Comparison of ENCODE assay signal across 10 cellular contexts in genomic region chr10:119817991-119818888, GRCh38. TPM values are rescaled to one million over a fixed set of nuclear protein-coding genes. Genes with fewer than 3 reads are reported as not detected.
DNase-seq lines count a peak whose midpoint lies in the region; ATAC-seq and TF ChIP-seq lines count a peak whose summit lies in the region.
"Had no signal": no experiment of that assay in that cellular context is flagged by ENCODE, and none has a peak within 500 bp of the region (broad histone marks: within the 10 kb centered on the region; RNA-seq: fewer than 3 reads in every experiment).

No MANE protein-coding gene starts in this region.

- CTCF ChIA-PET in Caco-2 (lab: Charles Lee) = no interaction called here

- no peaks in the 10 kb centered on the region for H3K9me3 Mint-ChIP-seq in activated T-cell treated with anti-CD3 and anti-CD28 coated beads, Interleukin-2, amount 50 U/mL, for 24 hours
- H3K9me3 Mint-ChIP-seq in type B pancreatic cell (no peaks in the 10 kb centered on the region), Caco-2 (ENCODE audit: unreplicated experiment) (no peaks in the 10 kb centered on the region)
- H3K9me3 Mint-ChIP-seq: activated naive CD8-positive, alpha-beta T cell treated with anti-CD3 and anti-CD28 coated beads, Interleukin-2, amount 10 ng/mL, durations not matched to agents 7 days and 5 days; CD4-positive, CD25-positive, alpha-beta regulatory T cell had no signal

- BruUV-seq in Caco-2 (replicated peaks; lab: Mats Ljungman, UMichigan) = no TSS peak

- no peak overlapping the region for H3K4me3 Mint-ChIP-seq in activated T-cell treated with anti-CD3 and anti-CD28 coated beads, Interleukin-2, amount 50 U/mL, for 24 hours
- peak overlapping the region; percentile 95 for H3K4me3 Mint-ChIP-seq in type B pancreatic cell
- H3K4me3 Mint-ChIP-seq in Caco-2 (ENCODE audit: unreplicated experiment) = no peak overlapping the region
- H3K4me3 Mint-ChIP-seq: activated naive CD8-positive, alpha-beta T cell treated with anti-CD3 and anti-CD28 coated beads, Interleukin-2, amount 10 ng/mL, durations not matched to agents 7 days and 5 days had no signal

- H3K27ac Mint-ChIP-seq in activated T-cell treated with anti-CD3 and anti-CD28 coated beads, Interleukin-2, amount 50 U/mL, for 24 hours = no peak overlapping the region
- H3K27ac Mint-ChIP-seq in type B pancreatic cell (peak overlapping the region; percentile 88), Caco-2 (ENCODE audit: unreplicated experiment) (no peak overlapping the region)
- H3K27ac Mint-ChIP-seq: activated naive CD8-positive, alpha-beta T cell treated with anti-CD3 and anti-CD28 coated beads, Interleukin-2, amount 10 ng/mL, durations not matched to agents 7 days and 5 days; CD4-positive, CD25-positive, alpha-beta regulatory T cell had no signal

- TF ChIP-seq CTCF in lower lobe of right lung (IDR thresholded peaks at IDR 0.05) (no peak), type B pancreatic cell (conservative IDR thresholded peaks at IDR 0.05) (peak; percentile 66), Caco-2 (IDR thresholded peaks at IDR 0.05; ENCODE audit: insufficient read depth in 1 of 2, low read depth in 1 of 2, low read length in 1 of 2, severe bottlenecking in 1 of 2, unreplicated experiment in 1 of 2) (no peak)

- intact Hi-C loops in lower lobe of right lung (cut with DNase I) (no loop called here), Caco-2 (cut with micrococcal nuclease; ENCODE audit: unreplicated experiment) (no loop called here)

- H3K4me1 ChIP-seq in lower lobe of right lung (no peaks in the 10 kb centered on the region), Caco-2 (no peaks in the 10 kb centered on the region)

- no peaks in the 10 kb centered on the region for H3K27me3 Mint-ChIP-seq in activated T-cell treated with anti-CD3 and anti-CD28 coated beads, Interleukin-2, amount 50 U/mL, for 24 hours
- no peaks in the 10 kb centered on the region for H3K27me3 Mint-ChIP-seq in type B pancreatic cell
- no peaks in the 10 kb centered on the region for H3K27me3 Mint-ChIP-seq in Caco-2 (ENCODE audit: insufficient read depth, unreplicated experiment)
- H3K27me3 Mint-ChIP-seq: activated naive CD8-positive, alpha-beta T cell treated with anti-CD3 and anti-CD28 coated beads, Interleukin-2, amount 10 ng/mL, durations not matched to agents 7 days and 5 days; CD4-positive, CD25-positive, alpha-beta regulatory T cell had no signal

- peak; percentile 62 to 69 for ATAC-seq in lower lobe of right lung
- ATAC-seq in HG03045 (IDR thresholded peaks at IDR 0.05; ENCODE audit: unreplicated experiment) = no peak

- H3K27me3 ChIP-seq in lower lobe of right lung (ENCODE audit: low read depth) (no peaks in the 10 kb centered on the region), Caco-2 (replicated peaks; ENCODE audit: control insufficient read depth, insufficient read depth, low read length) (no peaks in the 10 kb centered on the region)

- no peaks in the 10 kb centered on the region for H3K9me3 ChIP-seq in lower lobe of right lung
- no peaks in the 10 kb centered on the region for H3K9me3 ChIP-seq in Caco-2

- H3K4me1 Mint-ChIP-seq in activated T-cell treated with anti-CD3 and anti-CD28 coated beads, Interleukin-2, amount 50 U/mL, for 24 hours (ENCODE audit: low read depth) = peaks cover 5% of the 10 kb centered on the region
- H3K4me1 Mint-ChIP-seq in type B pancreatic cell (ENCODE audit: unreplicated experiment) (peaks cover 6% of the 10 kb centered on the region), Caco-2 (ENCODE audit: low read depth, unreplicated experiment) (no peaks in the 10 kb centered on the region)

- H3K36me3 ChIP-seq in lower lobe of right lung (peaks cover 27% of the 10 kb centered on the region), Caco-2 (ENCODE audit: control insufficient read depth, insufficient read depth, low read length) (no peaks in the 10 kb centered on the region)

- no peak overlapping the region for H3K27ac ChIP-seq in lower lobe of right lung

- peak overlapping the region; percentile 41 for H3K4me3 ChIP-seq in lower lobe of right lung
- H3K4me3 ChIP-seq in Caco-2 (ENCODE audit: low read depth, low read length) = no peak overlapping the region

- H3K36me3 Mint-ChIP-seq in activated T-cell treated with anti-CD3 and anti-CD28 coated beads, Interleukin-2, amount 50 U/mL, for 24 hours (ENCODE audit: low read depth) = peaks cover 59% of the 10 kb centered on the region
- peaks cover 5% of the 10 kb centered on the region for H3K36me3 Mint-ChIP-seq in type B pancreatic cell
- H3K36me3 Mint-ChIP-seq in Caco-2 (ENCODE audit: insufficient read depth, unreplicated experiment) = peaks cover 20% of the 10 kb centered on the region

- DNase-seq in activated T-cell treated with anti-CD3 and anti-CD28 coated beads, Interleukin-2, amount 50 U/mL, for 24 hours = peak; percentile 45
- no peak for DNase-seq in activated T-cell treated with anti-CD3 and anti-CD28 coated beads, Interleukin-2, amount 50 U/mL, for 48 hours
- peak; percentile 86 to 88 for DNase-seq in erythroblast (lab: John Stamatoyannopoulos, UW)
- peak; percentile 67 for DNase-seq in lower lobe of right lung
- DNase-seq in type B pancreatic cell (ENCODE audit: extremely low spot score, unreplicated experiment) = peak; percentile 94
- no peak for DNase-seq in Caco-2
- DNase-seq in NCI-H187 treated with DMSO at 0.1 percent for 48 hours (lab: John Stamatoyannopoulos, UW) = no peak
- DNase-seq: activated naive CD8-positive, alpha-beta T cell treated with anti-CD3 and anti-CD28 coated beads, Interleukin-2, amount 10 ng/mL, durations not matched to agents 7 days and 5 days had no signal

- no peak for TF ChIP-seq POLR2A in erythroblast (IDR thresholded peaks at IDR 0.05; ENCODE audit: low read length)

- POLR2A ChIA-PET in Caco-2 (lab: Charles Lee) = no interaction called here

RNA-seq across cellular contexts. Expression of gene MCMBP, which starts 54.4 kb away (rescaled TPM):
- total RNA-seq in lower lobe of right lung (52.1 TPM), type B pancreatic cell (ENCODE audit: low replicate concordance) (47.2 and 58.2 TPM in 2 replicates), Caco-2 (2022) (77.2 and 88.4 TPM in 2 replicates)

Comparison
In these comparisons a context has a peak if more than half of its experiments do, and no peak if none do; other contexts are left out.
1. DNase-seq: peak in activated T-cell treated with anti-CD3 and anti-CD28 coated beads, Interleukin-2, amount 50 U/mL, for 24 hours (single experiment), erythroblast (2 of 2), lower lobe of right lung (single experiment) and type B pancreatic cell (single experiment); none in activated T-cell treated with anti-CD3 and anti-CD28 coated beads, Interleukin-2, amount 50 U/mL, for 48 hours (0 of 2), Caco-2 (0 of 2) and NCI-H187 treated with DMSO at 0.1 percent for 48 hours (single experiment).